34 cellular contexts compared by ENCODE assay signal in the genomic region with DNA sequence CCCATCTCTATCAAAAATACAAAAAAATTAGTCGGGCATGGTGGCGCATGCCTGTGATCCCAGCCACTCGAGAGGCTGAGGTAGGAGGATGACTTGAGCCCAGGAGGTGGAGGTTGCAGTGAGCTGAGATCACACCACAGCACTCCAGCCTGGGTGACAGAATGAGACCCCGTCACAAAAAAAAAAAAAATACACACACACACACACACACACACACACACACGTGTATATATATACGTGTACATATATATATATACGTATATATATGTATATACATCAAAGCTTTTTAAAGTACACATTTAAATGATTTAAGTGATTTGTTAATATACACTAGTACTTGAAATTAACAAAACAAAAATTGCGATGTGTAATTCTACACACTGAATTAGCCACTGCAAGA.
"Had no signal": no experiment of that assay in that cellular context is flagged by ENCODE, and none has a peak within 500 bp of the region (broad histone marks: within the 10 kb centered on the region; RNA-seq: fewer than 3 reads in every experiment).

No MANE protein-coding gene starts in this region.

- H3K27ac ChIP-seq: adrenal gland, body of pancreas, brain microvascular endothelial cell, VCaP had no signal

- DNase-seq: activated B cell treated with CpG ODN at 0.5 μM for 24 hours; activated CD4-positive, alpha-beta memory T cell treated with anti-CD3 and anti-CD28 coated beads for 36 hours; activated CD4-positive, alpha-beta T cell treated with anti-CD3 and anti-CD28 coated beads for 4 hours; activated CD4-positive, alpha-beta T cell treated with anti-CD3 and anti-CD28 coated beads, Interleukin-2, amount 10 ng/mL, durations not matched to agents 24 days and 14 days; activated CD4-positive, alpha-beta T cell treated with anti-CD3 and anti-CD28 coated beads, Interleukin-2, amount 50 U/mL, for 1 hour; activated CD4-positive, alpha-beta T cell treated with anti-CD3 and anti-CD28 coated beads, Interleukin-2, amount 50 U/mL, for 4 hours; activated CD4-positive, CD25-positive, alpha-beta regulatory T cell treated with anti-CD3 and anti-CD28 coated beads, Interleukin-2, amount 50 U/mL, for 72 hours; activated CD8-positive, alpha-beta memory T cell treated with anti-CD3 and anti-CD28 coated beads, Interleukin-2, amount 50 U/mL, for 4 hours; activated CD8-positive, alpha-beta T cell treated with anti-CD3 and anti-CD28 coated beads for 36 hours; activated effector memory CD4-positive, alpha-beta T cell treated with anti-CD3 and anti-CD28 coated beads, Interleukin-2, amount 50 U/mL, for 16 hours; activated gamma-delta T cell treated with Interleukin-2 at 50 U/mL for 16 hours; activated naive CD4-positive, alpha-beta T cell; activated naive CD4-positive, alpha-beta T cell treated with anti-CD3 and anti-CD28 coated beads for 36 hours; activated naive CD4-positive, alpha-beta T cell treated with anti-CD3 and anti-CD28 coated beads, Interleukin-2, amount 50 U/mL, for 16 hours; activated naive CD8-positive, alpha-beta T cell treated with anti-CD3 and anti-CD28 coated beads for 36 hours; activated T-cell treated with anti-CD3 and anti-CD28 coated beads for 4 hours; activated T-cell treated with anti-CD3 and anti-CD28 coated beads, Interleukin-2, amount 50 U/mL, for 1 hour; activated T-cell treated with anti-CD3 and anti-CD28 coated beads, Interleukin-2, amount 50 U/mL, for 4 hours; activated T-cell treated with anti-CD3 and anti-CD28 coated beads, Interleukin-2, amount 50 U/mL, for 72 hours; adrenal gland; amniotic stem cell; aorta; body of pancreas; brain microvascular endothelial cell; central memory CD4-positive, alpha-beta T cell; T-helper 2 cell; T-helper 9 cell had no signal

- H3K27me3 ChIP-seq: adrenal gland, body of pancreas, brain microvascular endothelial cell, breast epithelium had no signal

- H3K4me1 ChIP-seq: breast epithelium had no signal

- FAIRE-seq: astrocyte, colon, TTC549 had no signal

- H3K36me3 ChIP-seq: adrenal gland, brain microvascular endothelial cell, breast epithelium had no signal

- H3K4me3 ChIP-seq: adrenal gland, body of pancreas, breast epithelium had no signal

- ATAC-seq: activated CD8-positive, alpha-beta T cell treated with anti-CD3 and anti-CD28 coated beads for 36 hours; activated naive CD4-positive, alpha-beta T cell treated with anti-CD3 and anti-CD28 coated beads, Interleukin-2, amount 50 U/mL, for 72 hours; activated T-cell treated with anti-CD3 and anti-CD28 coated beads, Interleukin-2, amount 50 U/mL, for 4 hours; activated T-cell treated with anti-CD3 and anti-CD28 coated beads, Interleukin-2, amount 50 U/mL, for 72 hours; activated T-helper 17 cell treated with anti-CD3 and anti-CD28 coated beads, Interleukin-2, amount 50 U/mL, for 72 hours; body of pancreas had no signal

- H3K9me3 ChIP-seq: adrenal gland, body of pancreas, breast epithelium had no signal
